ENCODE assay signal across 17 cellular contexts in genomic region chrX:104670051-104670450, GRCh38.
DNase-seq lines count a peak whose midpoint lies in the region; ATAC-seq, FAIRE-seq and TF ChIP-seq lines count a peak whose summit lies in the region.
"Had no signal": no experiment of that assay in that cellular context is flagged by ENCODE, and none has a peak within 500 bp of the region (broad histone marks: within the 10 kb centered on the region; RNA-seq: fewer than 3 reads in every experiment).

No MANE protein-coding gene starts in this region.

- FAIRE-seq in pancreas (lab: Jason Lieb, UNC): no peak
- FAIRE-seq: G401.6, GM18507 had no signal

- no peak for TF ChIP-seq POLR2A in Peyer's patch (IDR thresholded peaks at IDR 0.05)
- no peak for TF ChIP-seq POLR2A in GM18505 (IDR thresholded peaks at IDR 0.05; ENCODE audit: borderline replicate concordance, extremely low read depth, insufficient read depth, insufficient read length)

- H3K4me1 ChIP-seq in Peyer's patch (no peaks in the 10 kb centered on the region), pancreas (no peaks in the 10 kb centered on the region)

- H3K4me3 ChIP-seq in Peyer's patch: no peak overlapping the region
- H3K4me3 ChIP-seq in pancreas: no peak overlapping the region
- H3K4me3 ChIP-seq: GM23338 had no signal

- H3K36me3 ChIP-seq in Peyer's patch: no peaks in the 10 kb centered on the region
- H3K36me3 ChIP-seq in pancreas: no peaks in the 10 kb centered on the region

- H3K27me3 ChIP-seq in Peyer's patch: no peaks in the 10 kb centered on the region
- peaks cover 0 to 5% (median 0%) of the 10 kb centered on the region in 4 donors for H3K27me3 ChIP-seq in pancreas

- whole genome bisulfite sequencing in pancreas, 2 donors: 24 to 25% methylated on average over 4 of the region's 4 CpGs

- DNase-seq in Peyer's patch (peak in 2 of 3 donors; percentile 40 to 48), left lobe of liver (ENCODE audit: low spot score) (peak; percentile 50), pancreas (peak in 4 of 6 donors; percentile 24 to 39 (median 30)), hepatic stellate cell (ENCODE audit: low spot score) (no peak)
- DNase-seq: C1 segment of cervical spinal cord; Calu3; CD4-positive, alpha-beta memory T cell; COR-L47; DMS53; DND-41; H9 had no signal

- H3K9me3 ChIP-seq in Peyer's patch (no peaks in the 10 kb centered on the region), pancreas (no peaks in the 10 kb centered on the region)

- H3K27ac ChIP-seq in Peyer's patch (no peak overlapping the region), pancreas (no peak overlapping the region)

- intact Hi-C loops in pancreas (cut with DNase I): no loop called here

- ATAC-seq in left lobe of liver (peak; percentile 75), pancreas (peak; percentile 75 to 91 (median 88)), HG03354 (IDR thresholded peaks at IDR 0.05; ENCODE audit: poor library complexity, severe bottlenecking, unreplicated experiment) (no peak), GM18505 (IDR thresholded peaks at IDR 0.05; ENCODE audit: unreplicated experiment) (no peak)
- ATAC-seq: GM23338, HCT116 had no signal

- TF ChIP-seq CTCF in Peyer's patch (IDR thresholded peaks at IDR 0.05) (no peak), pancreas (IDR thresholded peaks at IDR 0.05) (no peak)

Comparison
In these comparisons a context has a peak if more than half of its experiments do, and no peak if none do; other contexts are left out.
1. ATAC-seq: peak in left lobe of liver (single experiment) and pancreas (4 of 4); none in HG03354 (single experiment) and GM18505 (single experiment).